In the genomic region with DNA sequence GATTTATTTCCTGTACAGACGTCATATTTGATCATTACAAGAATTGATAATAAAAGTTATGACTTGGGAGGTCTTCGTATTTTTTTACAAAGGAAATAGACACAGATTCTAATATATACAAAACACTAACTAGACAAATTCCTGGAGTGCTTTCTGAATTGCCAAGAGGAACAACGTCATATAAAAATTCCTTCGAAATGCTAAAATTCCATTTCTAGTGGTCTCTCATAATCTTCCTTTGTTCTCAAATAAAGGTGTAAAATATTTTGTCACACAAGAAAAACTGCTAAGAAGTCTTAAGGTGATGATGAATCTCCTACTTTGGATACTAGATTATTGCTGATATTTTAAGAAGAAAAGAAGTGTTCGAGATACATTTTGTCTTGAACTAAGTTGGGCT, we compare ENCODE assay signal across 20 cellular contexts.
DNase-seq lines count a peak whose midpoint lies in the region; ATAC-seq and TF ChIP-seq lines count a peak whose summit lies in the region.
"Had no signal": no experiment of that assay in that cellular context is flagged by ENCODE, and none has a peak within 500 bp of the region (broad histone marks: within the 10 kb centered on the region; RNA-seq: fewer than 3 reads in every experiment).

No MANE protein-coding gene starts in this region.

- H3K4me2 ChIP-seq in osteoblast (ENCODE audit: insufficient read depth, low read length), result no peak overlapping the region

- H3K27me3 Mint-ChIP-seq in chondrocyte (ENCODE audit: low read depth), result no peaks in the 10 kb centered on the region
- no peaks in the 10 kb centered on the region for H3K27me3 Mint-ChIP-seq in activated CD4-positive, alpha-beta T cell treated with anti-CD3 and anti-CD28 coated beads, Interleukin-2, amount 10 ng/mL, durations not matched to agents 7 days and 5 days
- H3K27me3 Mint-ChIP-seq: type B pancreatic cell had no signal

- H3K79me2 ChIP-seq in osteoblast (ENCODE audit: insufficient read depth, low read length), result peaks cover 78% of the 10 kb centered on the region

- POLR2A ChIA-PET in activated CD4-positive, alpha-beta T cell treated with anti-CD3 and anti-CD28 coated beads, Interleukin-2, amount 10 ng/mL, durations not matched to agents 7 days and 5 days (lab: Charles Lee), result no interaction called here

- H3K9me3 ChIP-seq in osteoblast (ENCODE audit: low read depth, low read length), result no peaks in the 10 kb centered on the region
- H3K9me3 ChIP-seq: esophagus muscularis mucosa, HAP-1 had no signal

- H3K27me3 ChIP-seq in osteoblast (ENCODE audit: insufficient read depth, low read length), result no peaks in the 10 kb centered on the region
- H3K27me3 ChIP-seq: esophagus muscularis mucosa had no signal

- H3K27ac ChIP-seq in osteoblast (ENCODE audit: low read depth, low read length), result peak overlapping the region; percentile 93
- H3K27ac ChIP-seq: esophagus muscularis mucosa, VCaP had no signal

- CTCF ChIA-PET in activated CD4-positive, alpha-beta T cell treated with anti-CD3 and anti-CD28 coated beads, Interleukin-2, amount 10 ng/mL, durations not matched to agents 7 days and 5 days (lab: Charles Lee), result no interaction called here

- H2AFZ ChIP-seq in osteoblast (ENCODE audit: low read length), result no peak overlapping the region

- H3K27ac Mint-ChIP-seq in chondrocyte (ENCODE audit: unreplicated experiment), result peak overlapping the region; percentile 86
- no peak overlapping the region for H3K27ac Mint-ChIP-seq in activated CD4-positive, alpha-beta T cell treated with anti-CD3 and anti-CD28 coated beads, Interleukin-2, amount 10 ng/mL, durations not matched to agents 7 days and 5 days
- H3K27ac Mint-ChIP-seq: type B pancreatic cell had no signal

- no peak for TF ChIP-seq CTCF in chondrocyte (IDR thresholded peaks at IDR 0.05)
- no peak for TF ChIP-seq CTCF in osteoblast (IDR thresholded peaks at IDR 0.05; ENCODE audit: extremely low read depth, low read depth, low read length)

- H3K4me1 ChIP-seq in osteoblast (ENCODE audit: insufficient read depth, low read length), result peaks cover 55% of the 10 kb centered on the region
- H3K4me1 ChIP-seq: HAP-1 had no signal

- peaks cover 7% of the 10 kb centered on the region for H3K9me3 Mint-ChIP-seq in chondrocyte (ENCODE audit: low read depth)
- peaks cover 2% of the 10 kb centered on the region for H3K9me3 Mint-ChIP-seq in activated CD4-positive, alpha-beta T cell treated with anti-CD3 and anti-CD28 coated beads, Interleukin-2, amount 10 ng/mL, durations not matched to agents 7 days and 5 days
- H3K9me3 Mint-ChIP-seq: type B pancreatic cell had no signal

- no peak for ATAC-seq in HG02798 (IDR thresholded peaks at IDR 0.05; ENCODE audit: poor library complexity, unreplicated experiment)
- ATAC-seq: left lobe of liver had no signal

- no peak overlapping the region for H3K4me3 ChIP-seq in osteoblast (ENCODE audit: insufficient read depth, low read length)
- H3K4me3 ChIP-seq: esophagus muscularis mucosa, HAP-1 had no signal

- no peak overlapping the region for H3K4me3 Mint-ChIP-seq in chondrocyte (ENCODE audit: unreplicated experiment)
- no peak overlapping the region for H3K4me3 Mint-ChIP-seq in activated CD4-positive, alpha-beta T cell treated with anti-CD3 and anti-CD28 coated beads, Interleukin-2, amount 10 ng/mL, durations not matched to agents 7 days and 5 days
- H3K4me3 Mint-ChIP-seq: type B pancreatic cell had no signal

- no peaks in the 10 kb centered on the region for H4K20me1 ChIP-seq in osteoblast (ENCODE audit: insufficient read depth, low read length)

- H3K36me3 Mint-ChIP-seq in chondrocyte (ENCODE audit: low read depth), result peaks cover 7% of the 10 kb centered on the region
- peaks cover 63% of the 10 kb centered on the region for H3K36me3 Mint-ChIP-seq in activated CD4-positive, alpha-beta T cell treated with anti-CD3 and anti-CD28 coated beads, Interleukin-2, amount 10 ng/mL, durations not matched to agents 7 days and 5 days (ENCODE audit: low read depth)

- DNase-seq in ELR (ENCODE audit: low read depth) (peak; percentile 75), NCI-H460 (ENCODE audit: extremely low read depth, low read depth) (peak; percentile 58), chondrocyte (ENCODE audit: low spot score) (no peak), osteoblast (ENCODE audit: insufficient read length, low spot score, missing footprints) (no peak), NCI-H748 (lab: John Stamatoyannopoulos, UW; ENCODE audit: unreplicated experiment) (no peak)
- no peak for DNase-seq in activated CD4-positive, alpha-beta T cell treated with anti-CD3 and anti-CD28 coated beads, Interleukin-2, amount 10 ng/mL, durations not matched to agents 7 days and 5 days
- DNase-seq: activated CD4-positive, alpha-beta T cell treated with anti-CD3 and anti-CD28 coated beads, Interleukin-2, amount 50 U/mL, for 48 hours; activated naive CD4-positive, alpha-beta T cell treated with Interleukin-2 at 50 U/mL for 16 hours; COR-L47; NCI-H1417 treated with DMSO at 0.1 percent for 48 hours; NCI-H526 treated with DMSO at 0.1 percent for 48 hours; SHP77 treated with DMSO at 0.1 percent for 48 hours; stimulated activated CD4-positive, alpha-beta T cell treated with anti-CD3 and anti-CD28 coated beads, Interleukin-12 subunit alpha, Interleukin-12 subunit beta, amount 100 ng/mL, for 4 hours; T-helper 2 cell had no signal

- H3K36me3 ChIP-seq in osteoblast (ENCODE audit: insufficient read depth, low read length), result no peaks in the 10 kb centered on the region
- H3K36me3 ChIP-seq: esophagus muscularis mucosa, HAP-1 had no signal

- H3K4me1 Mint-ChIP-seq in chondrocyte (ENCODE audit: low read depth), result peaks cover 90% of the 10 kb centered on the region
- H3K4me1 Mint-ChIP-seq in activated CD4-positive, alpha-beta T cell treated with anti-CD3 and anti-CD28 coated beads, Interleukin-2, amount 10 ng/mL, durations not matched to agents 7 days and 5 days, result peaks cover 46% of the 10 kb centered on the region

Comparison
In these comparisons a context has a peak if more than half of its experiments do, and no peak if none do; other contexts are left out.
1. DNase-seq: peak in ELR (single experiment) and NCI-H460 (single experiment); none in chondrocyte (single experiment), osteoblast (single experiment), NCI-H748 (single experiment) and activated CD4-positive, alpha-beta T cell treated with anti-CD3 and anti-CD28 coated beads, Interleukin-2, amount 10 ng/mL, durations not matched to agents 7 days and 5 days (single experiment).